In the genomic region with DNA sequence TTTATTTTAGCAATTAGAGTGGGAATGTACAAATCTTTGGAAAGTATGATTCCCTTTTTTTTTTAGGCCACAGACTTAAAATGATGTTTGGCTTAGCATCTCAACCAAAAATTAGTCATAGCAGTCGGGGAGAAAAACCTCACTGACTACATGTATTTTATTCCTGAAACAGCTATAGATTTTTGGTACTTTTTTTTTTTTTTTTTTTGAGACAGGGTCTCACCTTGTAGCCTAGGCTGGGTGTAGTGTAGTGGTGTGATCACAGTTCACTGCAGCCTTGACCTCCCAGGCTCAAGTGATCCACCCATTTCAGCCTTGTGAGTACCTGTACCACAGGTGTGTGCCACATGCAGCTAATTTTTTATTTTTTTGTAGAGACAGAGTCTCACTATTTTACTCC, we compare ENCODE assay signal across 17 cellular contexts.
"Had no signal": no experiment of that assay in that cellular context is flagged by ENCODE, and none has a peak within 500 bp of the region (broad histone marks: within the 10 kb centered on the region; RNA-seq: fewer than 3 reads in every experiment).

No MANE protein-coding gene starts in this region.

- H3K4me1 ChIP-seq: foreskin keratinocyte, parathyroid adenoma, stomach had no signal

- H3K4me3 ChIP-seq: lung, stomach had no signal

- H3K4me3 Mint-ChIP-seq: natural killer cell treated with Interleukin-12 subunit alpha and Interleukin-12 subunit beta and Interleukin-15 and Interleukin-18, amount 100 ng/mL, for 72 hours had no signal

- H3K9me3 Mint-ChIP-seq: natural killer cell treated with Interleukin-12 subunit alpha and Interleukin-12 subunit beta and Interleukin-15 and Interleukin-18, amount 100 ng/mL, for 72 hours had no signal

- ATAC-seq: foreskin keratinocyte; natural killer cell treated with Interleukin-12 subunit alpha and Interleukin-12 subunit beta and Interleukin-15 and Interleukin-18, amount 100 ng/mL, for 72 hours; sciatic nerve had no signal

- H3K27ac Mint-ChIP-seq: natural killer cell treated with Interleukin-12 subunit alpha and Interleukin-12 subunit beta and Interleukin-15 and Interleukin-18, amount 100 ng/mL, for 72 hours had no signal

- H2AFZ ChIP-seq: parathyroid adenoma had no signal

- H3K79me2 ChIP-seq: parathyroid adenoma had no signal

- DNase-seq: activated CD4-positive, CD25-positive, alpha-beta regulatory T cell treated with anti-CD3 and anti-CD28 coated beads, Interleukin-2, amount 50 U/mL, for 72 hours; activated CD8-positive, alpha-beta memory T cell treated with anti-CD3 and anti-CD28 coated beads, Interleukin-2, amount 50 U/mL, for 4 hours; activated effector memory CD4-positive, alpha-beta T cell treated with Interleukin-2 at 50 U/mL for 16 hours; aorta; brain microvascular endothelial cell; central memory CD4-positive, alpha-beta T cell; glutamatergic neuron; hippocampal formation; SHP77 treated with DMSO at 0.1 percent for 48 hours; SK-N-SH; stomach had no signal

- H3K9me3 ChIP-seq: neutrophil, SK-N-SH, stomach had no signal

- H3K27ac ChIP-seq: brain microvascular endothelial cell, foreskin keratinocyte, neutrophil, parathyroid adenoma, stomach had no signal

- H3K27me3 Mint-ChIP-seq: natural killer cell treated with Interleukin-12 subunit alpha and Interleukin-12 subunit beta and Interleukin-15 and Interleukin-18, amount 100 ng/mL, for 72 hours had no signal

- H3K4me2 ChIP-seq: SK-N-SH had no signal

- H3K9me2 ChIP-seq: SK-N-SH had no signal

- H3K27me3 ChIP-seq: brain microvascular endothelial cell, foreskin keratinocyte, neutrophil, stomach had no signal
